20 cellular contexts compared by ENCODE assay signal in genomic region chr5:72474117-72474915, GRCh38. TPM values are rescaled to one million over a fixed set of nuclear protein-coding genes. Genes with fewer than 3 reads are reported as not detected.
DNase-seq lines count a peak whose midpoint lies in the region; ATAC-seq, FAIRE-seq and TF ChIP-seq lines count a peak whose summit lies in the region.
"Had no signal": no experiment of that assay in that cellular context is flagged by ENCODE, and none has a peak within 500 bp of the region (broad histone marks: within the 10 kb centered on the region; RNA-seq: fewer than 3 reads in every experiment).

No MANE protein-coding gene starts in this region.

- no peak for ATAC-seq in SK-N-SH treated with all-trans-retinoic acid at 6 μM for 48 hours
- ATAC-seq in HG02610 (IDR thresholded peaks at IDR 0.05; ENCODE audit: unreplicated experiment) = no peak
- ATAC-seq in upper lobe of right lung = no peak
- ATAC-seq: HepG2 had no signal

- no peak for TF ChIP-seq EP300 in SK-N-SH (IDR thresholded peaks at IDR 0.05; ENCODE audit: borderline replicate concordance in 1 of 2, low read depth in 1 of 2, low read length in 1 of 2)

- H3K36me3 Mint-ChIP-seq in astrocyte (ENCODE audit: low read depth, unreplicated experiment) (peaks cover 2% of the 10 kb centered on the region), neural crest cell (ENCODE audit: low read depth) (no peaks in the 10 kb centered on the region)

- H3K79me2 ChIP-seq in SK-N-SH (ENCODE audit: insufficient read depth) (no peaks in the 10 kb centered on the region), astrocyte (ENCODE audit: insufficient read depth, low read length) (no peaks in the 10 kb centered on the region)

- H3K4me1 Mint-ChIP-seq in astrocyte (ENCODE audit: low read depth, unreplicated experiment) (peaks cover 18% of the 10 kb centered on the region), neural crest cell (peaks cover 26% of the 10 kb centered on the region)

- WGBS in SK-N-SH (ENCODE audit: low lambda C conversion rate) = 100% methylated on average over 1 of the region's 1 CpG

- H4K20me1 ChIP-seq in SK-N-SH (ENCODE audit: insufficient read depth) = no peaks in the 10 kb centered on the region
- H4K20me1 ChIP-seq in astrocyte (ENCODE audit: insufficient read depth, low read length) = no peaks in the 10 kb centered on the region

- TF ChIP-seq CTCF in SK-N-SH (IDR thresholded peaks at IDR 0.05) (no peak), astrocyte (IDR thresholded peaks at IDR 0.05; ENCODE audit: insufficient read depth, low read depth, low read length) (no peak), neural crest cell (conservative IDR thresholded peaks at IDR 0.05) (no peak), upper lobe of right lung (IDR thresholded peaks at IDR 0.05) (no peak)

- H3K27ac ChIP-seq in SK-N-SH (ENCODE audit: low read depth in 2 of 2, low read length in 1 of 2) (no peak overlapping the region), astrocyte (ENCODE audit: low read depth, low read length) (no peak overlapping the region), upper lobe of right lung (no peak overlapping the region)
- H3K27ac ChIP-seq: 22Rv1, C4-2B had no signal

- H3K9me3 Mint-ChIP-seq in astrocyte (ENCODE audit: unreplicated experiment) (no peaks in the 10 kb centered on the region), neural crest cell (peaks cover 9% of the 10 kb centered on the region)

- DNase-seq in SK-N-SH = no peak
- peak; percentile 52 for DNase-seq in astrocyte (ENCODE audit: low read depth)
- DNase-seq in neural crest cell (ENCODE audit: low read depth, low spot score) = no peak
- DNase-seq in mesenteric fat pad (ENCODE audit: low spot score) = no peak
- DNase-seq in AG08395 (ENCODE audit: low spot score) = no peak
- no peak for DNase-seq in upper lobe of right lung
- DNase-seq: DMS153, Kasumi-1, NCI-H1417, NCI-H2029, NCI-H2171 treated with DMSO at 0.1 percent for 48 hours, NCI-H510A, SHP77 had no signal

- H3K4me3 Mint-ChIP-seq in astrocyte (ENCODE audit: unreplicated experiment) = no peak overlapping the region
- no peak overlapping the region for H3K4me3 Mint-ChIP-seq in neural crest cell

- H3K9ac ChIP-seq in SK-N-SH (no peak overlapping the region), astrocyte (ENCODE audit: low read length) (no peak overlapping the region)

- H3K27ac Mint-ChIP-seq in astrocyte (ENCODE audit: unreplicated experiment) (no peak overlapping the region), neural crest cell (ENCODE audit: unreplicated experiment) (peak overlapping the region; percentile 68)

- H3K9me3 ChIP-seq in SK-N-SH (no peaks in the 10 kb centered on the region), astrocyte (ENCODE audit: insufficient read depth, low read depth, low read length) (no peaks in the 10 kb centered on the region), upper lobe of right lung (no peaks in the 10 kb centered on the region)

- H3K4me2 ChIP-seq in SK-N-SH (0 out of 2 replicates have a peak overlapping the region, but pooled peaks have one; percentile 21), astrocyte (ENCODE audit: low read length) (no peak overlapping the region)

- H3K36me3 ChIP-seq in SK-N-SH (replicated peaks in 1 of 2; ENCODE audit: control insufficient read depth in 1 of 2, insufficient read depth in 2 of 2, low read length in 1 of 2) (no peaks in the 10 kb centered on the region), astrocyte (ENCODE audit: insufficient read depth, low read length) (no peaks in the 10 kb centered on the region), upper lobe of right lung (no peaks in the 10 kb centered on the region)

- no peak for FAIRE-seq in astrocyte (lab: Jason Lieb, UNC)
- FAIRE-seq: H54, HepG2, RCC 7860 had no signal

- no peaks in the 10 kb centered on the region for H3K9me2 ChIP-seq in SK-N-SH

- intact Hi-C loops in upper lobe of right lung (cut with DNase I) = no loop called here

- H3K27me3 Mint-ChIP-seq in astrocyte (ENCODE audit: low read depth, unreplicated experiment) (peaks cover 4% of the 10 kb centered on the region), neural crest cell (ENCODE audit: low read depth) (no peaks in the 10 kb centered on the region)

- H3K4me1 ChIP-seq in SK-N-SH (ENCODE audit: control insufficient read depth in 1 of 2, insufficient read depth in 2 of 2, low read depth in 1 of 2, low read length in 1 of 2) = peaks cover 0 to 8% of the 10 kb centered on the region in 2 experiments; a peak in 1 of 4 replicates
- peaks cover 17% of the 10 kb centered on the region for H3K4me1 ChIP-seq in astrocyte (ENCODE audit: insufficient read depth, low read length)
- peaks cover 20% of the 10 kb centered on the region for H3K4me1 ChIP-seq in upper lobe of right lung

- H2AFZ ChIP-seq in SK-N-SH (ENCODE audit: low read depth) = peak overlapping the region; percentile 40; the same call in 1 of the 2 replicates
- no peak overlapping the region for H2AFZ ChIP-seq in astrocyte (ENCODE audit: low read depth, low read length)

- POLR2A ChIA-PET in SK-N-SH (lab: Yijun Ruan, JAX) = no interaction called here

- CTCF ChIA-PET in SK-N-SH (lab: Yijun Ruan, JAX) = no interaction called here

- H3K4me3 ChIP-seq in SK-N-SH (ENCODE audit: low read depth in 2 of 2, low read length in 1 of 2) = no peak overlapping the region
- H3K4me3 ChIP-seq in astrocyte (ENCODE audit: insufficient read depth, low read depth, low read length) = no peak overlapping the region
- H3K4me3 ChIP-seq in upper lobe of right lung = no peak overlapping the region

- H3F3A ChIP-seq in SK-N-SH (replicated peaks; ENCODE audit: insufficient read depth) = no peaks in the 10 kb centered on the region

- H3K27me3 ChIP-seq in SK-N-SH (ENCODE audit: insufficient read depth) (no peaks in the 10 kb centered on the region), astrocyte (ENCODE audit: insufficient read depth, low read length) (no peaks in the 10 kb centered on the region), upper lobe of right lung (no peaks in the 10 kb centered on the region)

- TF ChIP-seq RAD21 in SK-N-SH (IDR thresholded peaks at IDR 0.05; ENCODE audit: low read length) = no peak

TF ChIP-seq in SK-N-SH, 30 proteins besides CTCF, POLR2A, EP300 and RAD21 (continues in another document):
- no peak for TF ChIP-seq REST (IDR thresholded peaks at IDR 0.05; ENCODE audit: low read depth, low read length)

TF ChIP-seq in SK-N-SH treated with all-trans-retinoic acid at 6 μM for 48 hours, 23 proteins besides CTCF, POLR2A, EP300 and RAD21:
- TF ChIP-seq ESRRG (CRISPR knock-in tag; IDR thresholded peaks at IDR 0.05) = no peak
- no peak for TF ChIP-seq CSRNP3 (CRISPR knock-in tag; IDR thresholded peaks at IDR 0.05)
- TF ChIP-seq BACH2 (CRISPR knock-in tag; IDR thresholded peaks at IDR 0.05; ENCODE audit: borderline replicate concordance) = no peak
- TF ChIP-seq POU6F1 (CRISPR knock-in tag; IDR thresholded peaks at IDR 0.05; ENCODE audit: borderline replicate concordance, low read depth) = no peak
- no peak for TF ChIP-seq SNAI2 (CRISPR knock-in tag; IDR thresholded peaks at IDR 0.05)
- TF ChIP-seq ZFP30 (CRISPR knock-in tag; IDR thresholded peaks at IDR 0.05) = no peak
- no peak for TF ChIP-seq CSDC2 (CRISPR knock-in tag; IDR thresholded peaks at IDR 0.05)
- no peak for TF ChIP-seq ZNF70 (CRISPR knock-in tag; IDR thresholded peaks at IDR 0.05)

RNA-seq across cellular contexts. Expression of gene ZNF366, which starts 32.9 kb away (rescaled TPM):
- polyA plus RNA-seq in SK-N-SH (2012; rRNA removed) = not detected in 2 replicates
- polyA plus RNA-seq in SK-N-SH (2012; cell fraction: cytosol; rRNA removed) = not detected in 2 replicates
- polyA plus RNA-seq in SK-N-SH (2012; cell fraction: nucleus; rRNA removed) = not detected in 2 replicates
- not detected in 2 replicates for total RNA-seq in astrocyte
- total RNA-seq in neural crest cell = not detected in 2 replicates
- total RNA-seq in mesenteric fat pad = 13.8 TPM
- total RNA-seq in upper lobe of right lung = 12.2 TPM
- total RNA-seq: HepG2 had no signal
- polyA plus RNA-seq: HepG2 had no signal

Comparison
In these comparisons a context has a peak if more than half of its experiments do, and no peak if none do; other contexts are left out.
1. RNA of gene ZNF366, which starts 32.9 kb away (total RNA-seq): 13.8 TPM in mesenteric fat pad (single experiment) and 12.2 TPM in upper lobe of right lung (single experiment); not detected in neural crest cell and not detected in astrocyte; every median in the first group is over 10 times any median in the second.